ENCODE assay signal across 12 cellular contexts in genomic region chr13:55244991-55245644, GRCh38.
DNase-seq lines count a peak whose midpoint lies in the region; ATAC-seq and TF ChIP-seq lines count a peak whose summit lies in the region.
"Had no signal": no experiment of that assay in that cellular context is flagged by ENCODE, and none has a peak within 500 bp of the region (broad histone marks: within the 10 kb centered on the region; RNA-seq: fewer than 3 reads in every experiment).

No MANE protein-coding gene starts in this region.

- H3K79me2 ChIP-seq in KMS-11 (ENCODE audit: insufficient read depth, low read depth), result no peaks in the 10 kb centered on the region

- H3K9ac ChIP-seq in KMS-11 (no peak overlapping the region), liver (ENCODE audit: low read depth in 1 of 2, low read length in 2 of 2) (no peak overlapping the region)

- H3K27ac ChIP-seq in KMS-11, result no peak overlapping the region
- no peak overlapping the region for H3K27ac ChIP-seq in VCaP
- H3K27ac ChIP-seq in liver (ENCODE audit: low read depth in 1 of 2, low read length in 2 of 2), result no peak overlapping the region
- H3K27ac ChIP-seq: heart right ventricle had no signal

- TF ChIP-seq CTCF in KMS-11 (conservative IDR thresholded peaks at IDR 0.05; ENCODE audit: low read depth, low read length) (0 out of 2 replicates have a peak, but pooled peaks have one; percentile 20), VCaP (conservative IDR thresholded peaks at IDR 0.05) (peak; percentile 65), liver (IDR thresholded peaks at IDR 0.05; ENCODE audit: low read depth, low read length, missing input control) (peak; percentile 27)

- no peak overlapping the region for H3K4me3 ChIP-seq in KMS-11 (IDR thresholded peaks at IDR 0.05; ENCODE audit: insufficient read depth, low read depth, low read length)
- H3K4me3 ChIP-seq in liver (ENCODE audit: low read depth in 1 of 3, low read length in 3 of 3), result no peak overlapping the region
- H3K4me3 ChIP-seq: heart right ventricle had no signal

- H3K36me3 ChIP-seq in KMS-11 (ENCODE audit: insufficient read depth), result no peaks in the 10 kb centered on the region
- H3K36me3 ChIP-seq in liver (ENCODE audit: control insufficient read depth in 4 of 4, insufficient read depth in 3 of 4, low read depth in 1 of 4, low read length in 3 of 4), result no peaks in the 10 kb centered on the region
- H3K36me3 ChIP-seq: heart right ventricle had no signal

- intact Hi-C loops in Right ventricle myocardium superior (cut with DNase I), result no loop called here

- DNase-seq in NCI-H1105 treated with DMSO at 0.1 percent for 48 hours (lab: John Stamatoyannopoulos, UW) (peak; percentile 8), NCI-H1105 (lab: John Stamatoyannopoulos, UW) (no peak), Right ventricle myocardium superior (no peak)
- DNase-seq: central memory CD4-positive, alpha-beta T cell; heart right ventricle; stimulated activated CD4-positive, alpha-beta T cell treated with anti-CD3 and anti-CD28 coated beads, Interleukin-4, amount 100 ng/mL, for 1 hour had no signal

- no peaks in the 10 kb centered on the region for H4K20me1 ChIP-seq in KMS-11 (ENCODE audit: insufficient read depth)

- H3K4me1 ChIP-seq in KMS-11 (ENCODE audit: low read depth, poor library complexity, severe bottlenecking) (no peaks in the 10 kb centered on the region), liver (ENCODE audit: control insufficient read depth in 4 of 4, insufficient read depth in 4 of 4, low read length in 3 of 4) (no peaks in the 10 kb centered on the region)
- H3K4me1 ChIP-seq: heart right ventricle had no signal

- H3K27me3 ChIP-seq in KMS-11 (ENCODE audit: insufficient read depth, low read depth) (no peaks in the 10 kb centered on the region), liver (ENCODE audit: control insufficient read depth in 4 of 4, insufficient read depth in 4 of 4, low read length in 3 of 4) (no peaks in the 10 kb centered on the region)
- H3K27me3 ChIP-seq: heart right ventricle had no signal

- peak; percentile 43 to 49 for TF ChIP-seq RAD21 in liver (IDR thresholded peaks at IDR 0.05)

- ATAC-seq in HG03432 (IDR thresholded peaks at IDR 0.05; ENCODE audit: unreplicated experiment) (no peak), Right ventricle myocardium superior (ENCODE audit: poor library complexity) (no peak), GM21447 (IDR thresholded peaks at IDR 0.05; ENCODE audit: unreplicated experiment) (no peak)
- ATAC-seq: HCT116, heart right ventricle had no signal

- H3K4me2 ChIP-seq in KMS-11, result no peak overlapping the region

- WGBS in liver, result 66% methylated on average over 4 of the region's 4 CpGs

- no peak overlapping the region for H2AFZ ChIP-seq in KMS-11 (ENCODE audit: low read depth)

- no peaks in the 10 kb centered on the region for H3K9me3 ChIP-seq in liver (ENCODE audit: control insufficient read depth in 4 of 4, low read length in 3 of 4)

TF ChIP-seq in liver, 16 proteins besides CTCF, POLR2A, EP300 and RAD21:
- TF ChIP-seq JUND (IDR thresholded peaks at IDR 0.05) (no peak), HNF4G (IDR thresholded peaks at IDR 0.05) (no peak), NR2F2 (IDR thresholded peaks at IDR 0.05) (no peak), FOXA2 (IDR thresholded peaks at IDR 0.05) (no peak), EGR1 (IDR thresholded peaks at IDR 0.05; ENCODE audit: low read depth in 2 of 2) (no peak), FOXA1 (IDR thresholded peaks at IDR 0.05) (no peak), GABPA (IDR thresholded peaks at IDR 0.05 in 1 of 2, conservative IDR thresholded peaks at IDR 0.05 in 1 of 2) (no peak), RXRA (IDR thresholded peaks at IDR 0.05) (no peak), SP1 (IDR thresholded peaks at IDR 0.05) (no peak), ATF3 (IDR thresholded peaks at IDR 0.05) (no peak), ZBTB33 (IDR thresholded peaks at IDR 0.05) (no peak), YY1 (IDR thresholded peaks at IDR 0.05) (no peak), HNF4A (conservative IDR thresholded peaks at IDR 0.05) (no peak), TAF1 (conservative IDR thresholded peaks at IDR 0.05) (no peak)
- TF ChIP-seq, protein P1, sequence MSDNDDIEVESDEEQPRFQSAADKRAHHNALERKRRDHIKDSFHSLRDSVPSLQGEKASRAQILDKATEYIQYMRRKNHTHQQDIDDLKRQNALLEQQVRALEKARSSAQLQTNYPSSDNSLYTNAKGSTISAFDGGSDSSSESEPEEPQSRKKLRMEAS (IDR thresholded peaks at IDR 0.05), result no peak
- TF ChIP-seq, protein P2, sequence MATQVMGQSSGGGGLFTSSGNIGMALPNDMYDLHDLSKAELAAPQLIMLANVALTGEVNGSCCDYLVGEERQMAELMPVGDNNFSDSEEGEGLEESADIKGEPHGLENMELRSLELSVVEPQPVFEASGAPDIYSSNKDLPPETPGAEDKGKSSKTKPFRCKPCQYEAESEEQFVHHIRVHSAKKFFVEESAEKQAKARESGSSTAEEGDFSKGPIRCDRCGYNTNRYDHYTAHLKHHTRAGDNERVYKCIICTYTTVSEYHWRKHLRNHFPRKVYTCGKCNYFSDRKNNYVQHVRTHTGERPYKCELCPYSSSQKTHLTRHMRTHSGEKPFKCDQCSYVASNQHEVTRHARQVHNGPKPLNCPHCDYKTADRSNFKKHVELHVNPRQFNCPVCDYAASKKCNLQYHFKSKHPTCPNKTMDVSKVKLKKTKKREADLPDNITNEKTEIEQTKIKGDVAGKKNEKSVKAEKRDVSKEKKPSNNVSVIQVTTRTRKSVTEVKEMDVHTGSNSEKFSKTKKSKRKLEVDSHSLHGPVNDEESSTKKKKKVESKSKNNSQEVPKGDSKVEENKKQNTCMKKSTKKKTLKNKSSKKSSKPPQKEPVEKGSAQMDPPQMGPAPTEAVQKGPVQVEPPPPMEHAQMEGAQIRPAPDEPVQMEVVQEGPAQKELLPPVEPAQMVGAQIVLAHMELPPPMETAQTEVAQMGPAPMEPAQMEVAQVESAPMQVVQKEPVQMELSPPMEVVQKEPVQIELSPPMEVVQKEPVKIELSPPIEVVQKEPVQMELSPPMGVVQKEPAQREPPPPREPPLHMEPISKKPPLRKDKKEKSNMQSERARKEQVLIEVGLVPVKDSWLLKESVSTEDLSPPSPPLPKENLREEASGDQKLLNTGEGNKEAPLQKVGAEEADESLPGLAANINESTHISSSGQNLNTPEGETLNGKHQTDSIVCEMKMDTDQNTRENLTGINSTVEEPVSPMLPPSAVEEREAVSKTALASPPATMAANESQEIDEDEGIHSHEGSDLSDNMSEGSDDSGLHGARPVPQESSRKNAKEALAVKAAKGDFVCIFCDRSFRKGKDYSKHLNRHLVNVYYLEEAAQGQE (IDR thresholded peaks at IDR 0.05), result no peak
